In the genomic region with DNA sequence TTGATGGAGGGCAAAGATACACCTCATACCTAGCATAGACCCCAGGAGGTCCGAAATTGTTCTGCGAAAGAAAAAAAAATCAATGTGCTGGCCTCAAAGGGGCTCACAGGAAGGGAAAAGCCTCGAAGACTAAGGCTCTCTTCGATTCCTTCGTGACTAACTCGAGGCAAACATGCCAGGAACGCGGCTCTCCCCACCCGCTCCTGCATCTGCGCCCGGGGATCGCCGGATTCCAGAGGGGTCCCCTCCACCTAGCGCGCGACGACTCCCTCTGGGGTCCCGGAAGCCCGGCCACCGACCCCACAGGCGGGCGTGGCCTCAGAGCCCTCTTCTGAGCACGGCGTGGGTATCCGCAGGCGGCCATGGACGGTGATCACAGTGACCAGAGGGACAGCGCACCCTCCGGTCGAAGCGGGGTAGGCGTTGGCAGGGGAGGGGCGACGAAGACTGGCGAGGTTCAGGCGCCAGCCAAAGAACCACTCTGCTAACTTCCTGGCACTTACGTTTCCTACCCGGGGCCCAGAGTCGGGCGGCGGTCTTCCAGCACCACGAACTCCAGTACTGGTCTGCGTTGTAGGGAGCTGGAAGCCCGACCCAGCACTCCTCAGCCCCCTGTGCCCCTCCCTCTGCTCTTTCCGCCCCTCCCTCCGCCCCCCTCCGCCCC, we compare ENCODE assay signal across 8 cellular contexts. TPM values are rescaled to one million over a fixed set of nuclear protein-coding genes. Genes with fewer than 3 reads are reported as not detected.
DNase-seq lines count a peak whose midpoint lies in the region; ATAC-seq and TF ChIP-seq lines count a peak whose summit lies in the region.

No MANE protein-coding gene starts in this region.

- H3K36me3 ChIP-seq in neutrophil = peaks cover 5% of the 10 kb centered on the region

- peak overlapping the region; percentile 69 for H3K27ac ChIP-seq in CD4-positive, alpha-beta T cell (ENCODE audit: low read depth, low read length)
- peak overlapping the region; percentile 96 for H3K27ac ChIP-seq in neutrophil

- no peak for ATAC-seq in CD4-positive, alpha-beta T cell (ENCODE audit: poor library complexity)
- ATAC-seq in GM18858 (IDR thresholded peaks at IDR 0.05; ENCODE audit: unreplicated experiment) (peak; percentile 42), HG02973 (IDR thresholded peaks at IDR 0.05; ENCODE audit: unreplicated experiment) (peak; percentile 49)

- peaks cover 21 to 28% of the 10 kb centered on the region in 2 experiments for H3K4me1 ChIP-seq in neutrophil (ENCODE audit: control insufficient read depth in 1 of 2, insufficient read depth in 1 of 2, low read depth in 1 of 2, low read length in 1 of 2)

- H3K4me3 Mint-ChIP-seq in CD4-positive, alpha-beta T cell = peak overlapping the region; percentile 92
- peak overlapping the region; percentile 90 for H3K4me3 Mint-ChIP-seq in activated T-helper 1 cell treated with anti-CD3 and anti-CD28 coated beads, Interleukin-12 subunit alpha, Interleukin-12 subunit beta, Interleukin-2, Interleukin-4 antibody, amounts not matched to agents 30 ng/mL and 10 ng/mL and 1 ng/mL, durations not matched to agents 14 hours and 24 hours and 36 hours
- peak overlapping the region; percentile 98 for H3K4me3 Mint-ChIP-seq in glutamatergic neuron (ENCODE audit: unreplicated experiment)

- peaks cover 52% of the 10 kb centered on the region for H3K4me1 Mint-ChIP-seq in CD4-positive, alpha-beta T cell (ENCODE audit: low read depth)
- H3K4me1 Mint-ChIP-seq in activated T-helper 1 cell treated with anti-CD3 and anti-CD28 coated beads, Interleukin-12 subunit alpha, Interleukin-12 subunit beta, Interleukin-2, Interleukin-4 antibody, amounts not matched to agents 30 ng/mL and 10 ng/mL and 1 ng/mL, durations not matched to agents 14 hours and 24 hours and 36 hours (ENCODE audit: low read depth) = peaks cover 45% of the 10 kb centered on the region
- H3K4me1 Mint-ChIP-seq in glutamatergic neuron (ENCODE audit: low read depth, unreplicated experiment) = peaks cover 16% of the 10 kb centered on the region

- POLR2A ChIA-PET in CD4-positive, alpha-beta T cell (lab: Charles Lee) = interaction anchor here (0.6 to 3.5 kb wide), 17 partner anchors 8 to 712 kb away, joined by 3 to 36 read pairs (median 4); partner anchors contain the start of genes B2M, CTDSPL2, GOLM2 and MFAP1

- H3K4me3 ChIP-seq in neutrophil (ENCODE audit: low read depth in 1 of 2, low read length in 1 of 2) = peak overlapping the region; percentile 75 to 97

- H3K9me3 ChIP-seq in CD4-positive, alpha-beta T cell (ENCODE audit: control insufficient read depth, low read length) = no peaks in the 10 kb centered on the region
- no peaks in the 10 kb centered on the region for H3K9me3 ChIP-seq in neutrophil

- no peaks in the 10 kb centered on the region for H3K27me3 ChIP-seq in CD4-positive, alpha-beta T cell (ENCODE audit: control insufficient read depth, insufficient read depth, low read length)
- no peaks in the 10 kb centered on the region for H3K27me3 ChIP-seq in neutrophil

- CTCF ChIA-PET in CD4-positive, alpha-beta T cell (lab: Charles Lee) = interaction anchor here (1.9 to 2.1 kb wide), 2 partner anchors 9 to 10 kb away, joined by 7 to 18 read pairs; no protein-coding TSS in a partner anchor

- TF ChIP-seq CTCF in CD4-positive, alpha-beta T cell (IDR thresholded peaks at IDR 0.05) = no peak
- no peak for TF ChIP-seq CTCF in glutamatergic neuron (IDR thresholded peaks at IDR 0.05; ENCODE audit: partially characterized antibody, unreplicated experiment)
- peak; percentile 80 for TF ChIP-seq CTCF in neutrophil (IDR thresholded peaks at IDR 0.05)

- DNase-seq in CD4-positive, alpha-beta T cell = no peak
- DNase-seq in NCI-H1694 treated with DMSO at 0.1 percent for 48 hours (lab: John Stamatoyannopoulos, UW) = peak; percentile 86
- peak; percentile 73 for DNase-seq in activated T-helper 1 cell treated with anti-CD3 and anti-CD28 coated beads, Interleukin-12 subunit alpha, Interleukin-12 subunit beta, Interleukin-2, Interleukin-4 antibody, amounts not matched to agents 30 ng/mL and 10 ng/mL and 1 ng/mL, durations not matched to agents 14 hours and 24 hours and 36 hours (ENCODE audit: low spot score)
- DNase-seq in glutamatergic neuron = peak; percentile 88
- DNase-seq in NCI-H2081 treated with DMSO at 0.1 percent for 48 hours (lab: John Stamatoyannopoulos, UW) = no peak

- H3K36me3 Mint-ChIP-seq in CD4-positive, alpha-beta T cell (ENCODE audit: low read depth) = peaks cover 45% of the 10 kb centered on the region
- H3K36me3 Mint-ChIP-seq in activated T-helper 1 cell treated with anti-CD3 and anti-CD28 coated beads, Interleukin-12 subunit alpha, Interleukin-12 subunit beta, Interleukin-2, Interleukin-4 antibody, amounts not matched to agents 30 ng/mL and 10 ng/mL and 1 ng/mL, durations not matched to agents 14 hours and 24 hours and 36 hours (ENCODE audit: low read depth) = peaks cover 28% of the 10 kb centered on the region
- no peaks in the 10 kb centered on the region for H3K36me3 Mint-ChIP-seq in glutamatergic neuron (ENCODE audit: unreplicated experiment)

- H3K27ac Mint-ChIP-seq in CD4-positive, alpha-beta T cell = peak overlapping the region; percentile 91
- peak overlapping the region; percentile 88 for H3K27ac Mint-ChIP-seq in activated T-helper 1 cell treated with anti-CD3 and anti-CD28 coated beads, Interleukin-12 subunit alpha, Interleukin-12 subunit beta, Interleukin-2, Interleukin-4 antibody, amounts not matched to agents 30 ng/mL and 10 ng/mL and 1 ng/mL, durations not matched to agents 14 hours and 24 hours and 36 hours
- H3K27ac Mint-ChIP-seq in glutamatergic neuron (ENCODE audit: unreplicated experiment) = peak overlapping the region; percentile 83

- H3K27me3 Mint-ChIP-seq in CD4-positive, alpha-beta T cell = no peaks in the 10 kb centered on the region
- H3K27me3 Mint-ChIP-seq in activated T-helper 1 cell treated with anti-CD3 and anti-CD28 coated beads, Interleukin-12 subunit alpha, Interleukin-12 subunit beta, Interleukin-2, Interleukin-4 antibody, amounts not matched to agents 30 ng/mL and 10 ng/mL and 1 ng/mL, durations not matched to agents 14 hours and 24 hours and 36 hours (ENCODE audit: insufficient read depth) = no peaks in the 10 kb centered on the region
- peaks cover 3% of the 10 kb centered on the region for H3K27me3 Mint-ChIP-seq in glutamatergic neuron (ENCODE audit: unreplicated experiment)

- intact Hi-C loops in CD4-positive, alpha-beta T cell (cut with DNase I, micrococcal nuclease) = loop anchor here (1.0 to 5.0 kb wide), 4 partner anchors 109 to 249 kb away; partner anchors contain the start of genes CTDSPL2 (in 2 of the 2), GOLM2 (in 1 of the 2) and SPG11 (in 1 of the 2)
- intact Hi-C loops in activated T-helper 1 cell treated with anti-CD3 and anti-CD28 coated beads, Interleukin-12 subunit alpha, Interleukin-12 subunit beta, Interleukin-2, Interleukin-4 antibody, amounts not matched to agents 30 ng/mL and 10 ng/mL and 1 ng/mL, durations not matched to agents 14 hours and 24 hours and 36 hours (cut with micrococcal nuclease) = loop anchor here (1.0 to 5.0 kb wide), 7 partner anchors 14 to 709 kb away; partner anchors contain the start of genes B2M, CTDSPL2, PATL2 and SPG11

- H3K9me3 Mint-ChIP-seq in CD4-positive, alpha-beta T cell = no peaks in the 10 kb centered on the region
- no peaks in the 10 kb centered on the region for H3K9me3 Mint-ChIP-seq in activated T-helper 1 cell treated with anti-CD3 and anti-CD28 coated beads, Interleukin-12 subunit alpha, Interleukin-12 subunit beta, Interleukin-2, Interleukin-4 antibody, amounts not matched to agents 30 ng/mL and 10 ng/mL and 1 ng/mL, durations not matched to agents 14 hours and 24 hours and 36 hours
- no peaks in the 10 kb centered on the region for H3K9me3 Mint-ChIP-seq in glutamatergic neuron (ENCODE audit: unreplicated experiment)

RNA-seq across cellular contexts. Expression of gene EIF3J, which starts 0.5 kb away (rescaled TPM):
- total RNA-seq in CD4-positive, alpha-beta T cell = 10 to 100 TPM; 67.6 to 69.2 TPM
- total RNA-seq in activated T-helper 1 cell treated with anti-CD3 and anti-CD28 coated beads, Interleukin-12 subunit alpha, Interleukin-12 subunit beta, Interleukin-2, Interleukin-4 antibody, amounts not matched to agents 30 ng/mL and 10 ng/mL and 1 ng/mL, durations not matched to agents 14 hours and 24 hours and 36 hours = 163 and 168 TPM in 2 replicates
- total RNA-seq in glutamatergic neuron (ENCODE audit: unreplicated experiment) = 59.5 TPM

Comparison
In these comparisons a context has a peak if more than half of its experiments do, and no peak if none do; other contexts are left out.
1. DNase-seq: peak in NCI-H1694 treated with DMSO at 0.1 percent for 48 hours (single experiment), activated T-helper 1 cell treated with anti-CD3 and anti-CD28 coated beads, Interleukin-12 subunit alpha, Interleukin-12 subunit beta, Interleukin-2, Interleukin-4 antibody, amounts not matched to agents 30 ng/mL and 10 ng/mL and 1 ng/mL, durations not matched to agents 14 hours and 24 hours and 36 hours (single experiment) and glutamatergic neuron (single experiment); none in CD4-positive, alpha-beta T cell (0 of 10) and NCI-H2081 treated with DMSO at 0.1 percent for 48 hours (single experiment).
2. Peak in every context shown above with its lines, with median percentiles within 50 percentile points of each other: H3K27ac Mint-ChIP-seq and H3K4me3 Mint-ChIP-seq.